14 cellular contexts compared by ENCODE assay signal in the genomic region with DNA sequence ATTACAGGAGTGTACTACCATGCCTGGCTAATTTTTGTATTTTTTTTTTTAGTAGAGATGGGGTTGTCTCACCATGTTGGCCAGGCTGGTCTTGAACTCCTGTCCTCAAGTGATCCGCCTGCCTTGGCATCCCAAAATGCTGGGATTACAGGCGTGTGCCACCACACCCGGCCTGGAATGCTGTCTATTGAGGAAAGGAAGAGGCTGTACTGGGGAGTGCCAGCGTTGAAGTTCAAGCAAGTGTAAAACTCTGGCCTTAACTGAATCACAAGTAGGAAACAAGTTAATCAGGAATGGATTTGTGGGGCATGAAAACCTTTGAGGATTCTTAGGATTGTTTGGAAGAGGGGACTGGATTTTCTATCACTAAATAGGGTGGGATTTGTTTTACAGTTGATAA. TPM values are rescaled to one million over a fixed set of nuclear protein-coding genes. Genes with fewer than 3 reads are reported as not detected.
DNase-seq lines count a peak whose midpoint lies in the region; ATAC-seq and TF ChIP-seq lines count a peak whose summit lies in the region.
"Had no signal": no experiment of that assay in that cellular context is flagged by ENCODE, and none has a peak within 500 bp of the region (broad histone marks: within the 10 kb centered on the region; RNA-seq: fewer than 3 reads in every experiment).

No MANE protein-coding gene starts in this region.

- POLR2A ChIA-PET in activated CD8-positive, alpha-beta T cell treated with anti-CD3 and anti-CD28 coated beads for 36 hours (lab: Charles Lee), result no interaction called here

- H3K4me1 ChIP-seq in iPS-18a (ENCODE audit: control insufficient read depth, low read depth, low read length), result peaks cover 18% of the 10 kb centered on the region

- H3K27ac Mint-ChIP-seq in activated naive CD4-positive, alpha-beta T cell treated with anti-CD3 and anti-CD28 coated beads for 36 hours, result no peak overlapping the region
- peak overlapping the region; percentile 57 for H3K27ac Mint-ChIP-seq in activated CD8-positive, alpha-beta T cell treated with anti-CD3 and anti-CD28 coated beads for 36 hours
- peak overlapping the region in 1 of 2 donors; percentile 44 for H3K27ac Mint-ChIP-seq in stimulated activated naive CD8-positive, alpha-beta T cell treated with anti-CD3 and anti-CD28 coated beads, Interleukin-15, amount 100 ng/mL, for 72 hours

- H3K36me3 ChIP-seq in iPS-18a (ENCODE audit: control insufficient read depth, low read depth, low read length), result no peaks in the 10 kb centered on the region

- no peak overlapping the region for H3K9ac ChIP-seq in iPS-18a (ENCODE audit: low read length)

- no peak overlapping the region for H3K27ac ChIP-seq in iPS-18a (ENCODE audit: low read length)

- peak overlapping the region; percentile 84 for H3K4me3 ChIP-seq in iPS-18a (ENCODE audit: low read length)
- H3K4me3 ChIP-seq: lung had no signal

- ATAC-seq in activated CD8-positive, alpha-beta T cell treated with anti-CD3 and anti-CD28 coated beads for 36 hours, result no peak
- no peak for ATAC-seq in stimulated activated naive CD8-positive, alpha-beta T cell treated with anti-CD3 and anti-CD28 coated beads, Interleukin-15, amount 100 ng/mL, for 72 hours
- ATAC-seq in SK-N-SH treated with all-trans-retinoic acid at 6 μM for 48 hours, result no peak

- peaks cover 2% of the 10 kb centered on the region for H3K36me3 Mint-ChIP-seq in activated naive CD4-positive, alpha-beta T cell treated with anti-CD3 and anti-CD28 coated beads for 36 hours (ENCODE audit: low read depth)
- H3K36me3 Mint-ChIP-seq in activated CD8-positive, alpha-beta T cell treated with anti-CD3 and anti-CD28 coated beads for 36 hours (ENCODE audit: low read depth), result peaks cover 4% of the 10 kb centered on the region

- no peaks in the 10 kb centered on the region for H3K27me3 Mint-ChIP-seq in activated naive CD4-positive, alpha-beta T cell treated with anti-CD3 and anti-CD28 coated beads for 36 hours (ENCODE audit: low read depth)
- H3K27me3 Mint-ChIP-seq in activated CD8-positive, alpha-beta T cell treated with anti-CD3 and anti-CD28 coated beads for 36 hours, result no peaks in the 10 kb centered on the region
- no peaks in the 10 kb centered on the region for H3K27me3 Mint-ChIP-seq in stimulated activated naive CD8-positive, alpha-beta T cell treated with anti-CD3 and anti-CD28 coated beads, Interleukin-15, amount 100 ng/mL, for 72 hours

- peaks cover 27% of the 10 kb centered on the region for H3K4me1 Mint-ChIP-seq in activated naive CD4-positive, alpha-beta T cell treated with anti-CD3 and anti-CD28 coated beads for 36 hours (ENCODE audit: low read depth)
- peaks cover 29% of the 10 kb centered on the region for H3K4me1 Mint-ChIP-seq in activated CD8-positive, alpha-beta T cell treated with anti-CD3 and anti-CD28 coated beads for 36 hours (ENCODE audit: low read depth)
- H3K4me1 Mint-ChIP-seq in stimulated activated naive CD8-positive, alpha-beta T cell treated with anti-CD3 and anti-CD28 coated beads, Interleukin-15, amount 100 ng/mL, for 72 hours, result peaks cover 40% of the 10 kb centered on the region

- no peak for TF ChIP-seq CTCF in activated CD8-positive, alpha-beta T cell treated with anti-CD3 and anti-CD28 coated beads for 36 hours (IDR thresholded peaks at IDR 0.05)

- DNase-seq in activated naive CD4-positive, alpha-beta T cell treated with anti-CD3 and anti-CD28 coated beads for 36 hours, result no peak
- no peak for DNase-seq in activated naive CD4-positive, alpha-beta T cell treated with anti-CD3 and anti-CD28 coated beads, Interleukin-2, amount 50 U/mL, for 16 hours
- DNase-seq in activated CD8-positive, alpha-beta T cell treated with anti-CD3 and anti-CD28 coated beads for 36 hours, result no peak
- no peak for DNase-seq in stimulated activated naive CD8-positive, alpha-beta T cell treated with anti-CD3 and anti-CD28 coated beads, Interleukin-15, amount 100 ng/mL, for 72 hours
- no peak for DNase-seq in stimulated activated naive CD4-positive, alpha-beta T cell (lab: John Stamatoyannopoulos, UW)
- no peak for DNase-seq in medulla oblongata (ENCODE audit: extremely low spot score)
- DNase-seq: DMS153; NCI-H2029; SIG-M5; stimulated activated CD4-positive, alpha-beta T cell treated with anti-CD3 and anti-CD28 coated beads, Interleukin-15, amount 100 ng/mL, for 24 hours had no signal

- no peaks in the 10 kb centered on the region for H3K9me3 Mint-ChIP-seq in activated naive CD4-positive, alpha-beta T cell treated with anti-CD3 and anti-CD28 coated beads for 36 hours
- no peaks in the 10 kb centered on the region for H3K9me3 Mint-ChIP-seq in activated CD8-positive, alpha-beta T cell treated with anti-CD3 and anti-CD28 coated beads for 36 hours
- H3K9me3 Mint-ChIP-seq in stimulated activated naive CD8-positive, alpha-beta T cell treated with anti-CD3 and anti-CD28 coated beads, Interleukin-15, amount 100 ng/mL, for 72 hours, result no peaks in the 10 kb centered on the region

- peak overlapping the region; percentile 83 for H3K4me3 Mint-ChIP-seq in activated naive CD4-positive, alpha-beta T cell treated with anti-CD3 and anti-CD28 coated beads for 36 hours
- H3K4me3 Mint-ChIP-seq in activated CD8-positive, alpha-beta T cell treated with anti-CD3 and anti-CD28 coated beads for 36 hours, result peak overlapping the region; percentile 91
- H3K4me3 Mint-ChIP-seq in stimulated activated naive CD8-positive, alpha-beta T cell treated with anti-CD3 and anti-CD28 coated beads, Interleukin-15, amount 100 ng/mL, for 72 hours, result peak overlapping the region; percentile 42 to 46

- CTCF ChIA-PET in activated naive CD4-positive, alpha-beta T cell treated with anti-CD3 and anti-CD28 coated beads for 36 hours (lab: Charles Lee), result interaction anchor here (0.9 to 1.3 kb wide), 3 partner anchors 9 to 29 kb away, joined by 3 to 6 read pairs (median 5); no protein-coding TSS in a partner anchor
- CTCF ChIA-PET in activated CD8-positive, alpha-beta T cell treated with anti-CD3 and anti-CD28 coated beads for 36 hours (lab: Charles Lee), result interaction anchor here (1.6 to 4.7 kb wide), 2 partner anchors 9 to 26 kb away, joined by 5 to 32 read pairs; no protein-coding TSS in a partner anchor

- intact Hi-C loops in activated naive CD4-positive, alpha-beta T cell treated with anti-CD3 and anti-CD28 coated beads for 36 hours (cut with micrococcal nuclease), result loop anchor here (2.0 to 10.0 kb wide), 2 partner anchors 524 to 990 kb away; partner anchors contain the start of genes DNAJB11 and ETV5
- intact Hi-C loops in activated CD8-positive, alpha-beta T cell treated with anti-CD3 and anti-CD28 coated beads for 36 hours (cut with micrococcal nuclease), result no loop called here

- no peaks in the 10 kb centered on the region for H3K27me3 ChIP-seq in iPS-18a (ENCODE audit: control insufficient read depth, insufficient read depth, low read length)

- no peaks in the 10 kb centered on the region for H3K9me3 ChIP-seq in iPS-18a (ENCODE audit: control insufficient read depth, low read depth, low read length)

TF ChIP-seq in SK-N-SH treated with all-trans-retinoic acid at 6 μM for 48 hours, 23 proteins besides CTCF, POLR2A, EP300 and RAD21:
- TF ChIP-seq ZNF8 (CRISPR knock-in tag; IDR thresholded peaks at IDR 0.05) (no peak), ZNF70 (CRISPR knock-in tag; IDR thresholded peaks at IDR 0.05) (no peak), TOX (CRISPR knock-in tag; IDR thresholded peaks at IDR 0.05; ENCODE audit: borderline replicate concordance) (no peak), RARB (CRISPR knock-in tag; IDR thresholded peaks at IDR 0.05) (no peak), GLIS3 (CRISPR knock-in tag; IDR thresholded peaks at IDR 0.05) (no peak), SNAI2 (CRISPR knock-in tag; IDR thresholded peaks at IDR 0.05) (no peak), OSR1 (CRISPR knock-in tag; IDR thresholded peaks at IDR 0.05) (no peak), PPARA (CRISPR knock-in tag; IDR thresholded peaks at IDR 0.05; ENCODE audit: borderline replicate concordance) (no peak)
- TF ChIP-seq, protein P1, sequence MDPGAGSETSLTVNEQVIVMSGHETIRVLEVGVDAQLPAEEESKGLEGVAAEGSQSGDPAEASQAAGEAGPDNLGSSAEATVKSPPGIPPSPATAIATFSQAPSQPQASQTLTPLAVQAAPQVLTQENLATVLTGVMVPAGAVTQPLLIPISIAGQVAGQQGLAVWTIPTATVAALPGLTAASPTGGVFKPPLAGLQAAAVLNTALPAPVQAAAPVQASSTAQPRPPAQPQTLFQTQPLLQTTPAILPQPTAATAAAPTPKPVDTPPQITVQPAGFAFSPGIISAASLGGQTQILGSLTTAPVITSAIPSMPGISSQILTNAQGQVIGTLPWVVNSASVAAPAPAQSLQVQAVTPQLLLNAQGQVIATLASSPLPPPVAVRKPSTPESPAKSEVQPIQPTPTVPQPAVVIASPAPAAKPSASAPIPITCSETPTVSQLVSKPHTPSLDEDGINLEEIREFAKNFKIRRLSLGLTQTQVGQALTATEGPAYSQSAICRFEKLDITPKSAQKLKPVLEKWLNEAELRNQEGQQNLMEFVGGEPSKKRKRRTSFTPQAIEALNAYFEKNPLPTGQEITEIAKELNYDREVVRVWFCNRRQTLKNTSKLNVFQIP (CRISPR knock-in tag; IDR thresholded peaks at IDR 0.05; ENCODE audit: borderline replicate concordance, low read depth), result no peak
- TF ChIP-seq, protein P2, sequence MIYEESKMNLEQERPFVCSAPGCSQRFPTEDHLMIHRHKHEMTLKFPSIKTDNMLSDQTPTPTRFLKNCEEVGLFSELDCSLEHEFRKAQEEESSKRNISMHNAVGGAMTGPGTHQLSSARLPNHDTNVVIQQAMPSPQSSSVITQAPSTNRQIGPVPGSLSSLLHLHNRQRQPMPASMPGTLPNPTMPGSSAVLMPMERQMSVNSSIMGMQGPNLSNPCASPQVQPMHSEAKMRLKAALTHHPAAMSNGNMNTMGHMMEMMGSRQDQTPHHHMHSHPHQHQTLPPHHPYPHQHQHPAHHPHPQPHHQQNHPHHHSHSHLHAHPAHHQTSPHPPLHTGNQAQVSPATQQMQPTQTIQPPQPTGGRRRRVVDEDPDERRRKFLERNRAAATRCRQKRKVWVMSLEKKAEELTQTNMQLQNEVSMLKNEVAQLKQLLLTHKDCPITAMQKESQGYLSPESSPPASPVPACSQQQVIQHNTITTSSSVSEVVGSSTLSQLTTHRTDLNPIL (CRISPR knock-in tag; IDR thresholded peaks at IDR 0.05; ENCODE audit: low read depth), result no peak

RNA-seq across cellular contexts. Expression of gene SENP2, which starts 1.4 kb away (rescaled TPM):
- 10 to 100 TPM; 19.4 to 25.0 TPM for total RNA-seq in activated naive CD4-positive, alpha-beta T cell treated with anti-CD3 and anti-CD28 coated beads for 36 hours
- total RNA-seq in activated CD8-positive, alpha-beta T cell treated with anti-CD3 and anti-CD28 coated beads for 36 hours, result 10 to 100 TPM; 22.5 to 28.4 TPM

RNA-seq across cellular contexts. Expression of gene LIPH, which starts 32.3 kb away (rescaled TPM):
- not detected for total RNA-seq in activated naive CD4-positive, alpha-beta T cell treated with anti-CD3 and anti-CD28 coated beads for 36 hours
- total RNA-seq in activated CD8-positive, alpha-beta T cell treated with anti-CD3 and anti-CD28 coated beads for 36 hours, result not detected
- total RNA-seq: LHCN-M2 had no signal
